In genomic region chr18:8996771-8997432, GRCh38 we compare ENCODE assay signal across 18 cellular contexts.
A peak's percentile ranks its signal among the peaks of the same experiment; 100 is the strongest.
DNase-seq lines count a peak whose midpoint lies in the region; ATAC-seq and TF ChIP-seq lines count a peak whose summit lies in the region.
"Had no signal": no experiment of that assay in that cellular context is flagged by ENCODE, and none has a peak within 500 bp of the region (broad histone marks: within the 10 kb centered on the region; RNA-seq: fewer than 3 reads in every experiment).

No MANE protein-coding gene starts in this region.

- no peak for TF ChIP-seq POLR2A in breast epithelium (IDR thresholded peaks at IDR 0.05)

- DNase-seq in CD1c-positive myeloid dendritic cell (ENCODE audit: extremely low spot score) (peak; percentile 74), NOMO-1 treated with dmso at 0.1 percent for 144 hours (lab: John Stamatoyannopoulos, UW; ENCODE audit: unreplicated experiment) (peak; percentile 21), breast epithelium (ENCODE audit: low spot score in 2 of 2) (no peak), left lung (no peak), germinal center (ENCODE audit: low spot score) (no peak), substantia nigra (lab: John Stamatoyannopoulos, UW) (no peak), left ventricle myocardium inferior (no peak)
- DNase-seq: activated effector memory CD4-positive, alpha-beta T cell treated with anti-CD3 and anti-CD28 coated beads, Interleukin-2, amount 50 U/mL, for 16 hours; natural killer cell; NCI-H1417; NCI-H446 treated with DMSO at 0.1 percent for 48 hours; PC-9; psoas muscle had no signal

- H3K27me3 ChIP-seq in breast epithelium (no peaks in the 10 kb centered on the region), left lung (peaks cover 0 to 20% of the 10 kb centered on the region in 2 donors), left ventricle myocardium inferior (ENCODE audit: low read depth) (no peaks in the 10 kb centered on the region)
- H3K27me3 ChIP-seq: ascending aorta, foreskin keratinocyte had no signal

- H3K36me3 ChIP-seq in breast epithelium, result no peaks in the 10 kb centered on the region
- no peaks in the 10 kb centered on the region for H3K36me3 ChIP-seq in left lung
- H3K36me3 ChIP-seq in left ventricle myocardium inferior, result no peaks in the 10 kb centered on the region
- H3K36me3 ChIP-seq: ascending aorta, WERI-Rb-1 had no signal

- intact Hi-C loops in breast epithelium (cut with DNase I; ENCODE audit: low total_unique reads), result no loop called here
- intact Hi-C loops in left lung (cut with DNase I), result no loop called here
- intact Hi-C loops in left ventricle myocardium inferior (cut with micrococcal nuclease), result no loop called here

- H3K4me3 ChIP-seq in breast epithelium (no peak overlapping the region), left lung (no peak overlapping the region), left ventricle myocardium inferior (no peak overlapping the region)
- H3K4me3 ChIP-seq: ascending aorta, lung, PC-9, psoas muscle had no signal

- TF ChIP-seq CTCF in breast epithelium (IDR thresholded peaks at IDR 0.05) (no peak), left lung (IDR thresholded peaks at IDR 0.05) (no peak), left ventricle myocardium inferior (IDR thresholded peaks at IDR 0.05; ENCODE audit: borderline replicate concordance) (no peak)

- ATAC-seq in left lung, result peak; percentile 75
- ATAC-seq in HG02678 (IDR thresholded peaks at IDR 0.05; ENCODE audit: unreplicated experiment), result no peak
- ATAC-seq: natural killer cell, psoas muscle had no signal

- no peaks in the 10 kb centered on the region for H3K4me1 ChIP-seq in breast epithelium
- H3K4me1 ChIP-seq in left lung, result peaks cover 0 to 8% of the 10 kb centered on the region in 2 donors
- H3K4me1 ChIP-seq in left ventricle myocardium inferior, result no peaks in the 10 kb centered on the region

- peak overlapping the region; percentile 39 to 52 for H3K27ac ChIP-seq in breast epithelium
- H3K27ac ChIP-seq in left lung, result no peak overlapping the region
- no peak overlapping the region for H3K27ac ChIP-seq in substantia nigra (ENCODE audit: low read depth, low read length, poor library complexity, severe bottlenecking)
- no peak overlapping the region for H3K27ac ChIP-seq in left ventricle myocardium inferior (replicated peaks)
- H3K27ac ChIP-seq: ascending aorta, foreskin keratinocyte, PC-9, psoas muscle, WERI-Rb-1 had no signal

- H3K9me3 ChIP-seq in breast epithelium (no peaks in the 10 kb centered on the region), left lung (peaks cover 0 to 5% of the 10 kb centered on the region in 2 donors), left ventricle myocardium inferior (replicated peaks) (peaks cover 5% of the 10 kb centered on the region)
- H3K9me3 ChIP-seq: ascending aorta, psoas muscle had no signal

Comparison
In these comparisons a context has a peak if more than half of its experiments do, and no peak if none do; other contexts are left out.
1. DNase-seq: peak in CD1c-positive myeloid dendritic cell (single experiment) and NOMO-1 treated with dmso at 0.1 percent for 144 hours (single experiment); none in breast epithelium (0 of 2), left lung (0 of 2), germinal center (single experiment), substantia nigra (0 of 49) and left ventricle myocardium inferior (single experiment).
2. H3K27ac ChIP-seq: peak in breast epithelium (2 of 2); none in left lung (0 of 2), substantia nigra (single experiment) and left ventricle myocardium inferior (single experiment).